Comparison of ENCODE assay signal across 1 cellular context in the genomic region with DNA sequence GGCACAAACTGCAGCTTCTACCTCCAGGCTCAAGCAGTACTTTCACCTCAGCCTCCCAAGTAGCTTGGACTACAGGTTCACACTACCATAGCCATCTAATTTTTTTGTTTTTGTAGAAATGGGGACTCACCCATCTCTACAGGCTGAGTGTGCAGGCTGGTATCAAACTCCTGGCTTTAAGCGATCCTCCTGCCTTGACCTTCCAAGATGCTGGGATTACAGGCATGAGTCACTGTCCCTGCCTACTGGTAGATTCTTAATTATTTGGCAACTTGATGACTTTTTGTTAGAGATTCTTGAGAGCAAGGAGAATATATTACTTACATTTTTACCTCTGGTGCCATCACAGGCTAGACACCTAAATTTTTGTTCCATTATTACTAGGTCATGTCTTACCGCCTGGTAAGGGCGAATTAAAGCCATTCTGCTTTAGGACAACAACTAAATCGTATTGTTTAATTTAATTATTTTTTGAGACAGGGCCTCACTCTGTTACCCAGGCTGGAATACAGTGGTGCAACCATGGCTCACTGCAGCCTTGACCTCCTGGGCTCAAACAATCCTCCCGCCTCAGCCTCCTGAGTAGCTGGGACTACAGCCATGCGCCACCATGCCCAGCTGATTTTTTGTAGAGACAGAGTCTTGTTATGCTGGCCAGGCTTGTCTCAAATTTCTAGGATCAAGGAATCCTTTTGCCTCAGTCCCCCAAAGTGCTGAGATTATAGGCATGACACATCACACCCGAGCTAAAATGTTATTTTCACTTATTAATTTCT.
TF ChIP-seq lines count a peak whose summit lies in the region.

No MANE protein-coding gene starts in this region.

TF ChIP-seq in HepG2, 621 proteins besides CTCF, POLR2A, EP300 and RAD21:
- TF ChIP-seq, protein P1, sequence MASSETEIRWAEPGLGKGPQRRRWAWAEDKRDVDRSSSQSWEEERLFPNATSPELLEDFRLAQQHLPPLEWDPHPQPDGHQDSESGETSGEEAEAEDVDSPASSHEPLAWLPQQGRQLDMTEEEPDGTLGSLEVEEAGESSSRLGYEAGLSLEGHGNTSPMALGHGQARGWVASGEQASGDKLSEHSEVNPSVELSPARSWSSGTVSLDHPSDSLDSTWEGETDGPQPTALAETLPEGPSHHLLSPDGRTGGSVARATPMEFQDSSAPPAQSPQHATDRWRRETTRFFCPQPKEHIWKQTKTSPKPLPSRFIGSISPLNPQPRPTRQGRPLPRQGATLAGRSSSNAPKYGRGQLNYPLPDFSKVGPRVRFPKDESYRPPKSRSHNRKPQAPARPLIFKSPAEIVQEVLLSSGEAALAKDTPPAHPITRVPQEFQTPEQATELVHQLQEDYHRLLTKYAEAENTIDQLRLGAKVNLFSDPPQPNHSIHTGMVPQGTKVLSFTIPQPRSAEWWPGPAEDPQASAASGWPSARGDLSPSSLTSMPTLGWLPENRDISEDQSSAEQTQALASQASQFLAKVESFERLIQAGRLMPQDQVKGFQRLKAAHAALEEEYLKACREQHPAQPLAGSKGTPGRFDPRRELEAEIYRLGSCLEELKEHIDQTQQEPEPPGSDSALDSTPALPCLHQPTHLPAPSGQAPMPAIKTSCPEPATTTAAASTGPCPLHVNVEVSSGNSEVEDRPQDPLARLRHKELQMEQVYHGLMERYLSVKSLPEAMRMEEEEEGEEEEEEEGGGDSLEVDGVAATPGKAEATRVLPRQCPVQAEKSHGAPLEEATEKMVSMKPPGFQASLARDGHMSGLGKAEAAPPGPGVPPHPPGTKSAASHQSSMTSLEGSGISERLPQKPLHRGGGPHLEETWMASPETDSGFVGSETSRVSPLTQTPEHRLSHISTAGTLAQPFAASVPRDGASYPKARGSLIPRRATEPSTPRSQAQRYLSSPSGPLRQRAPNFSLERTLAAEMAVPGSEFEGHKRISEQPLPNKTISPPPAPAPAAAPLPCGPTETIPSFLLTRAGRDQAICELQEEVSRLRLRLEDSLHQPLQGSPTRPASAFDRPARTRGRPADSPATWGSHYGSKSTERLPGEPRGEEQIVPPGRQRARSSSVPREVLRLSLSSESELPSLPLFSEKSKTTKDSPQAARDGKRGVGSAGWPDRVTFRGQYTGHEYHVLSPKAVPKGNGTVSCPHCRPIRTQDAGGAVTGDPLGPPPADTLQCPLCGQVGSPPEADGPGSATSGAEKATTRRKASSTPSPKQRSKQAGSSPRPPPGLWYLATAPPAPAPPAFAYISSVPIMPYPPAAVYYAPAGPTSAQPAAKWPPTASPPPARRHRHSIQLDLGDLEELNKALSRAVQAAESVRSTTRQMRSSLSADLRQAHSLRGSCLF (CRISPR knock-in tag; IDR thresholded peaks at IDR 0.05; ENCODE audit: borderline replicate concordance) = no peak
- TF ChIP-seq AGO2 (optimal IDR thresholded peaks at IDR 0.05; ENCODE audit: low read depth, low read length) (no peak), ZBTB33 (CRISPR knock-in tag; IDR thresholded peaks at IDR 0.05) (peak; percentile 79)
- TF ChIP-seq, protein P2, sequence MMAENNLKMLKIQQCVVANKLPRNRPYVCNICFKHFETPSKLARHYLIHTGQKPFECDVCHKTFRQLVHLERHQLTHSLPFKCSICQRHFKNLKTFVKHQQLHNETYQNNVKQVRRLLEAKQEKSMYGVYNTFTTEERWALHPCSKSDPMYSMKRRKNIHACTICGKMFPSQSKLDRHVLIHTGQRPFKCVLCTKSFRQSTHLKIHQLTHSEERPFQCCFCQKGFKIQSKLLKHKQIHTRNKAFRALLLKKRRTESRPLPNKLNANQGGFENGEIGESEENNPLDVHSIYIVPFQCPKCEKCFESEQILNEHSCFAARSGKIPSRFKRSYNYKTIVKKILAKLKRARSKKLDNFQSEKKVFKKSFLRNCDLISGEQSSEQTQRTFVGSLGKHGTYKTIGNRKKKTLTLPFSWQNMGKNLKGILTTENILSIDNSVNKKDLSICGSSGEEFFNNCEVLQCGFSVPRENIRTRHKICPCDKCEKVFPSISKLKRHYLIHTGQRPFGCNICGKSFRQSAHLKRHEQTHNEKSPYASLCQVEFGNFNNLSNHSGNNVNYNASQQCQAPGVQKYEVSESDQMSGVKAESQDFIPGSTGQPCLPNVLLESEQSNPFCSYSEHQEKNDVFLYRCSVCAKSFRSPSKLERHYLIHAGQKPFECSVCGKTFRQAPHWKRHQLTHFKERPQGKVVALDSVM (CRISPR knock-in tag; IDR thresholded peaks at IDR 0.05) = peak; percentile 64; the same call in 1 of the 2 replicates
